In genomic region chr10:44935201-44935960, GRCh38 we compare ENCODE assay signal across 9 cellular contexts. TPM values are rescaled to one million over a fixed set of nuclear protein-coding genes. Genes with fewer than 3 reads are reported as not detected.
DNase-seq lines count a peak whose midpoint lies in the region; ATAC-seq lines count a peak whose summit lies in the region.
"Had no signal": no experiment of that assay in that cellular context is flagged by ENCODE, and none has a peak within 500 bp of the region (broad histone marks: within the 10 kb centered on the region; RNA-seq: fewer than 3 reads in every experiment).

No MANE protein-coding gene starts in this region.

- no peak overlapping the region for H3K4me3 ChIP-seq in skeletal muscle cell (ENCODE audit: low read depth, low read length)

- ATAC-seq in HG03439 (IDR thresholded peaks at IDR 0.05; ENCODE audit: unreplicated experiment), result no peak
- ATAC-seq in naive thymus-derived CD8-positive, alpha-beta T cell, result no peak

- peaks cover 5 to 12% (median 8%) of the 10 kb centered on the region in 4 donors for H3K4me1 Mint-ChIP-seq in naive thymus-derived CD8-positive, alpha-beta T cell

- peak overlapping the region in 2 of 10 donors; percentile 37 to 81 for H3K27ac Mint-ChIP-seq in naive thymus-derived CD8-positive, alpha-beta T cell

- POLR2A ChIA-PET in naive thymus-derived CD8-positive, alpha-beta T cell (lab: Charles Lee), result no interaction called here

- peaks cover 0 to 7% (median 0%) of the 10 kb centered on the region in 9 donors for H3K9me3 Mint-ChIP-seq in naive thymus-derived CD8-positive, alpha-beta T cell

- peak; percentile 53 for DNase-seq in GM04504 (ENCODE audit: low read depth)
- DNase-seq in astrocyte of the hippocampus (ENCODE audit: low read depth, low spot score), result peak; percentile 98
- DNase-seq in hippocampal formation (lab: John Stamatoyannopoulos, UW), result peak; percentile 77 to 79
- DNase-seq in skeletal muscle cell (ENCODE audit: low read depth), result peak; percentile 65
- DNase-seq in NCI-H345 treated with DMSO at 0.1 percent for 48 hours (lab: John Stamatoyannopoulos, UW; ENCODE audit: unreplicated experiment), result no peak
- DNase-seq in naive thymus-derived CD8-positive, alpha-beta T cell, result no peak
- DNase-seq in SIG-M5 treated with dmso at 0.1 percent for 504 hours (lab: John Stamatoyannopoulos, UW; ENCODE audit: unreplicated experiment), result no peak
- DNase-seq: RPMI8226 had no signal

- H3K36me3 Mint-ChIP-seq in naive thymus-derived CD8-positive, alpha-beta T cell, result peaks cover 0 to 6% (median 3%) of the 10 kb centered on the region in 3 donors

- peak overlapping the region in 2 of 10 donors; percentile 45 to 49 for H3K4me3 Mint-ChIP-seq in naive thymus-derived CD8-positive, alpha-beta T cell

- peaks cover 0 to 11% (median 2%) of the 10 kb centered on the region in 5 donors for H3K27me3 Mint-ChIP-seq in naive thymus-derived CD8-positive, alpha-beta T cell

RNA-seq across cellular contexts. Expression of gene RASSF4, which starts 24.2 kb away (rescaled TPM):
- total RNA-seq in naive thymus-derived CD8-positive, alpha-beta T cell, result 1 to 10 TPM in 1 of 2 experiments, under 1 TPM in 1; 0.88 to 1.8 TPM
- polyA plus RNA-seq in naive thymus-derived CD8-positive, alpha-beta T cell, result 1 to 10 TPM in 2 of 3 donors, under 1 TPM in 1; 0.40 to 1.7 (median 1.0) TPM

RNA-seq across cellular contexts. Expression of gene TMEM72, which starts 24.2 kb away (rescaled TPM):
- total RNA-seq in naive thymus-derived CD8-positive, alpha-beta T cell, result not detected
- polyA plus RNA-seq in naive thymus-derived CD8-positive, alpha-beta T cell, result not detected

RNA-seq across cellular contexts. Expression of gene DEPP1, which starts 43.2 kb away (rescaled TPM):
- not detected for total RNA-seq in naive thymus-derived CD8-positive, alpha-beta T cell
- not detected for polyA plus RNA-seq in naive thymus-derived CD8-positive, alpha-beta T cell

Comparison
In these comparisons a context has a peak if more than half of its experiments do, and no peak if none do; other contexts are left out.
1. DNase-seq: peak in GM04504 (single experiment), astrocyte of the hippocampus (single experiment), hippocampal formation (2 of 2) and skeletal muscle cell (single experiment); none in NCI-H345 treated with DMSO at 0.1 percent for 48 hours (single experiment), naive thymus-derived CD8-positive, alpha-beta T cell (0 of 10) and SIG-M5 treated with dmso at 0.1 percent for 504 hours (single experiment).